17 cellular contexts compared by ENCODE assay signal in genomic region chr4:39118034-39118658, GRCh38. TPM values are rescaled to one million over a fixed set of nuclear protein-coding genes. Genes with fewer than 3 reads are reported as not detected.
A peak's percentile ranks its signal among the peaks of the same experiment; 100 is the strongest.
DNase-seq lines count a peak whose midpoint lies in the region; ATAC-seq and TF ChIP-seq lines count a peak whose summit lies in the region.
"Had no signal": no experiment of that assay in that cellular context is flagged by ENCODE, and none has a peak within 500 bp of the region (broad histone marks: within the 10 kb centered on the region; RNA-seq: fewer than 3 reads in every experiment).

No MANE protein-coding gene starts in this region.

- peaks cover 6% of the 10 kb centered on the region for H3K4me1 ChIP-seq in KMS-11 (ENCODE audit: low read depth, poor library complexity, severe bottlenecking)
- H3K4me1 ChIP-seq: BLaER1, SJSA1 had no signal

- H3K79me2 ChIP-seq in KMS-11 (ENCODE audit: insufficient read depth, low read depth) = no peaks in the 10 kb centered on the region

- peak; percentile 20 for DNase-seq in activated CD4-positive, alpha-beta T cell treated with anti-CD3 and anti-CD28 coated beads for 48 hours
- no peak for DNase-seq in activated CD4-positive, alpha-beta T cell treated with anti-CD3 and anti-CD28 coated beads, Interleukin-2, amount 50 U/mL, for 1 hour
- DNase-seq in memory B cell (ENCODE audit: low spot score in 2 of 2) (no peak), NCI-H128 (lab: John Stamatoyannopoulos, UW; ENCODE audit: unreplicated experiment) (no peak)
- DNase-seq: amygdala, midbrain, NCI-H2081 treated with DMSO at 0.1 percent for 48 hours, NCI-H526 had no signal

- H4K20me1 ChIP-seq in KMS-11 (ENCODE audit: insufficient read depth) = no peaks in the 10 kb centered on the region
- H4K20me1 ChIP-seq: BLaER1 had no signal

- H3K27ac Mint-ChIP-seq in activated T-helper 17 cell treated with anti-CD3 and anti-CD28 coated beads, Interleukin-2, amount 50 U/mL, for 72 hours = peak overlapping the region; percentile 78
- peak overlapping the region; percentile 3 for H3K27ac Mint-ChIP-seq in memory B cell

- peaks cover 67% of the 10 kb centered on the region for H3K36me3 Mint-ChIP-seq in activated T-helper 17 cell treated with anti-CD3 and anti-CD28 coated beads, Interleukin-2, amount 50 U/mL, for 72 hours (ENCODE audit: low read depth)
- H3K36me3 Mint-ChIP-seq in memory B cell = peaks cover 45% of the 10 kb centered on the region

- H3K36me3 ChIP-seq in KMS-11 (ENCODE audit: insufficient read depth) = no peaks in the 10 kb centered on the region
- H3K36me3 ChIP-seq: neutrophil had no signal

- TF ChIP-seq CTCF in KMS-11 (conservative IDR thresholded peaks at IDR 0.05; ENCODE audit: low read depth, low read length) = no peak

- ATAC-seq in activated T-helper 17 cell treated with anti-CD3 and anti-CD28 coated beads, Interleukin-2, amount 50 U/mL, for 72 hours (replicated peaks) = peak; percentile 76
- ATAC-seq in memory B cell (ENCODE audit: low read depth) (no peak), GM21526 (IDR thresholded peaks at IDR 0.05; ENCODE audit: low FRiP score, unreplicated experiment) (no peak), HG03432 (IDR thresholded peaks at IDR 0.05; ENCODE audit: unreplicated experiment) (no peak)
- ATAC-seq: HCT116, sciatic nerve had no signal

- H3K27ac ChIP-seq in KMS-11 = no peak overlapping the region
- H3K27ac ChIP-seq: BLaER1, neutrophil, SJSA1 had no signal

- peaks cover 21% of the 10 kb centered on the region for H3K4me1 Mint-ChIP-seq in activated T-helper 17 cell treated with anti-CD3 and anti-CD28 coated beads, Interleukin-2, amount 50 U/mL, for 72 hours
- H3K4me1 Mint-ChIP-seq in memory B cell = peaks cover 6% of the 10 kb centered on the region

- no peak overlapping the region for H3K9ac ChIP-seq in KMS-11
- H3K9ac ChIP-seq: BLaER1 had no signal

- no peaks in the 10 kb centered on the region for H3K27me3 Mint-ChIP-seq in activated T-helper 17 cell treated with anti-CD3 and anti-CD28 coated beads, Interleukin-2, amount 50 U/mL, for 72 hours
- H3K27me3 Mint-ChIP-seq in memory B cell = no peaks in the 10 kb centered on the region

- peaks cover 3% of the 10 kb centered on the region for H3K9me3 Mint-ChIP-seq in activated T-helper 17 cell treated with anti-CD3 and anti-CD28 coated beads, Interleukin-2, amount 50 U/mL, for 72 hours
- H3K9me3 Mint-ChIP-seq in memory B cell = peaks cover 2% of the 10 kb centered on the region

- peak overlapping the region; percentile 48 for H3K4me3 Mint-ChIP-seq in activated T-helper 17 cell treated with anti-CD3 and anti-CD28 coated beads, Interleukin-2, amount 50 U/mL, for 72 hours
- H3K4me3 Mint-ChIP-seq in memory B cell = no peak overlapping the region

- 0 out of 2 replicates have a peak overlapping the region, but pooled peaks have one; percentile 13 for H3K4me2 ChIP-seq in KMS-11
- H3K4me2 ChIP-seq: BLaER1 had no signal

- no peaks in the 10 kb centered on the region for H3K27me3 ChIP-seq in KMS-11 (ENCODE audit: insufficient read depth, low read depth)
- H3K27me3 ChIP-seq: BLaER1, neutrophil, SJSA1 had no signal

- no peak overlapping the region for H2AFZ ChIP-seq in KMS-11 (ENCODE audit: low read depth)

- H3K4me3 ChIP-seq in KMS-11 (IDR thresholded peaks at IDR 0.05; ENCODE audit: insufficient read depth, low read depth, low read length) = no peak overlapping the region
- H3K4me3 ChIP-seq: BLaER1, SJSA1 had no signal

RNA-seq across cellular contexts. Expression of gene KLHL5, which starts 56.1 kb away (rescaled TPM):
- 10 to 100 TPM; 19.4 to 28.1 TPM for total RNA-seq in activated T-helper 17 cell treated with anti-CD3 and anti-CD28 coated beads, Interleukin-2, amount 50 U/mL, for 72 hours
